Comparison of ENCODE assay signal across 11 cellular contexts in genomic region chr3:155325263-155325835, GRCh38. TPM values are rescaled to one million over a fixed set of nuclear protein-coding genes. Genes with fewer than 3 reads are reported as not detected.
DNase-seq lines count a peak whose midpoint lies in the region; ATAC-seq and TF ChIP-seq lines count a peak whose summit lies in the region.
"Had no signal": no experiment of that assay in that cellular context is flagged by ENCODE, and none has a peak within 500 bp of the region (broad histone marks: within the 10 kb centered on the region; RNA-seq: fewer than 3 reads in every experiment).

No MANE protein-coding gene starts in this region.

- H2AFZ ChIP-seq in DND-41 (ENCODE audit: low read depth, low read length) (no peak overlapping the region), KMS-11 (ENCODE audit: low read depth) (peak overlapping the region; percentile 12; the same call in 1 of the 2 replicates)

- H3K9ac ChIP-seq in DND-41 (ENCODE audit: low read depth, low read length) (no peak overlapping the region), KMS-11 (no peak overlapping the region)

- in situ Hi-C loops in astrocyte of the spinal cord (cut with HindIII; ENCODE audit: low sequenced_read_pairs) = no loop called here

- H3K4me1 ChIP-seq in DND-41 (ENCODE audit: insufficient read depth, low read length) (no peaks in the 10 kb centered on the region), KMS-11 (ENCODE audit: low read depth, poor library complexity, severe bottlenecking) (peaks cover 4% of the 10 kb centered on the region), mucosa of descending colon (ENCODE audit: low read depth) (no peaks in the 10 kb centered on the region)

- H3K4me2 ChIP-seq in DND-41 (ENCODE audit: insufficient read depth, low read length) (no peak overlapping the region), KMS-11 (no peak overlapping the region)

- no peak overlapping the region for H3K27ac ChIP-seq in DND-41 (ENCODE audit: low read length)
- no peak overlapping the region for H3K27ac ChIP-seq in KMS-11

- H3K36me3 Mint-ChIP-seq in activated naive CD4-positive, alpha-beta T cell treated with anti-CD3 and anti-CD28 coated beads, Interleukin-2, amount 50 U/mL, for 72 hours = no peaks in the 10 kb centered on the region
- H3K36me3 Mint-ChIP-seq in activated T-helper 2 cell treated with anti-CD3 and anti-CD28 coated beads, Interferon-gamma antibody, Interleukin-2, Interleukin-4, amounts not matched to agents 10 μg/mL and 5 μg/mL and 100 μg/mL, durations not matched to agents 14 hours and 24 hours and 36 hours (ENCODE audit: low read depth) = no peaks in the 10 kb centered on the region

- H3K79me2 ChIP-seq in DND-41 (ENCODE audit: insufficient read depth, low read length) = no peaks in the 10 kb centered on the region
- no peaks in the 10 kb centered on the region for H3K79me2 ChIP-seq in KMS-11 (ENCODE audit: insufficient read depth, low read depth)

- H3K27me3 ChIP-seq in DND-41 (ENCODE audit: insufficient read depth, low read length, poor library complexity) = no peaks in the 10 kb centered on the region
- no peaks in the 10 kb centered on the region for H3K27me3 ChIP-seq in KMS-11 (ENCODE audit: insufficient read depth, low read depth)

- no peaks in the 10 kb centered on the region for H3K4me1 Mint-ChIP-seq in activated T-helper 2 cell treated with anti-CD3 and anti-CD28 coated beads, Interferon-gamma antibody, Interleukin-2, Interleukin-4, amounts not matched to agents 10 μg/mL and 5 μg/mL and 100 μg/mL, durations not matched to agents 14 hours and 24 hours and 36 hours (ENCODE audit: low read depth)

- DNase-seq in DND-41 (no peak), astrocyte of the spinal cord (ENCODE audit: low read depth, low spot score) (peak; percentile 21), mucosa of descending colon (peak in 1 of 3 donors; percentile 2), NCI-H128 (lab: John Stamatoyannopoulos, UW; ENCODE audit: unreplicated experiment) (no peak), NCI-H1436 treated with DMSO at 0.1 percent for 48 hours (lab: John Stamatoyannopoulos, UW) (no peak)
- no peak for DNase-seq in activated naive CD4-positive, alpha-beta T cell treated with anti-CD3 and anti-CD28 coated beads, Interleukin-2, amount 50 U/mL, for 72 hours (ENCODE audit: low spot score in 2 of 2)
- DNase-seq in activated T-helper 2 cell treated with anti-CD3 and anti-CD28 coated beads, Interferon-gamma antibody, Interleukin-2, Interleukin-4, amounts not matched to agents 10 μg/mL and 5 μg/mL and 100 μg/mL, durations not matched to agents 14 hours and 24 hours and 36 hours (ENCODE audit: low spot score) = no peak
- DNase-seq: DMS79 treated with DMSO at 0.1 percent for 48 hours had no signal

- no peak overlapping the region for H3K4me3 Mint-ChIP-seq in activated T-helper 2 cell treated with anti-CD3 and anti-CD28 coated beads, Interferon-gamma antibody, Interleukin-2, Interleukin-4, amounts not matched to agents 10 μg/mL and 5 μg/mL and 100 μg/mL, durations not matched to agents 14 hours and 24 hours and 36 hours (ENCODE audit: low read depth)
- H3K4me3 Mint-ChIP-seq: T-helper 1 cell treated with Interleukin-12 subunit alpha and Interleukin-12 subunit beta and Interleukin-4 antibody, amounts not matched to agents 30 μg/mL and 1 μg/mL, for 36 hours had no signal

- H3K27me3 Mint-ChIP-seq in activated T-helper 2 cell treated with anti-CD3 and anti-CD28 coated beads, Interferon-gamma antibody, Interleukin-2, Interleukin-4, amounts not matched to agents 10 μg/mL and 5 μg/mL and 100 μg/mL, durations not matched to agents 14 hours and 24 hours and 36 hours (ENCODE audit: low read depth) = peaks cover 6% of the 10 kb centered on the region

- TF ChIP-seq CTCF in DND-41 (IDR thresholded peaks at IDR 0.05; ENCODE audit: borderline replicate concordance, extremely low read depth, low read length, poor library complexity, severe bottlenecking) = peak; percentile 25
- TF ChIP-seq CTCF in KMS-11 (conservative IDR thresholded peaks at IDR 0.05; ENCODE audit: low read depth, low read length) = peak; percentile 33; the same call in 1 of the 2 replicates
- peak; percentile 29 for TF ChIP-seq CTCF in astrocyte of the spinal cord (IDR thresholded peaks at IDR 0.05; ENCODE audit: low read depth, low read length)
- TF ChIP-seq CTCF in mucosa of descending colon (IDR thresholded peaks at IDR 0.05) = no peak

- H3K9me3 Mint-ChIP-seq in activated naive CD4-positive, alpha-beta T cell treated with anti-CD3 and anti-CD28 coated beads, Interleukin-2, amount 50 U/mL, for 72 hours = no peaks in the 10 kb centered on the region
- H3K9me3 Mint-ChIP-seq in activated T-helper 2 cell treated with anti-CD3 and anti-CD28 coated beads, Interferon-gamma antibody, Interleukin-2, Interleukin-4, amounts not matched to agents 10 μg/mL and 5 μg/mL and 100 μg/mL, durations not matched to agents 14 hours and 24 hours and 36 hours = no peaks in the 10 kb centered on the region
- H3K9me3 Mint-ChIP-seq: T-helper 1 cell treated with Interleukin-12 subunit alpha and Interleukin-12 subunit beta and Interleukin-4 antibody, amounts not matched to agents 30 μg/mL and 1 μg/mL, for 36 hours had no signal

- intact Hi-C loops in mucosa of descending colon (cut with DNase I, micrococcal nuclease) = loop anchor here in 1 of 2 donors (10.0 kb wide), 1 partner anchor 571 kb away; no protein-coding TSS in a partner anchor
- intact Hi-C loops in activated T-helper 2 cell treated with anti-CD3 and anti-CD28 coated beads, Interferon-gamma antibody, Interleukin-2, Interleukin-4, amounts not matched to agents 10 μg/mL and 5 μg/mL and 100 μg/mL, durations not matched to agents 14 hours and 24 hours and 36 hours (cut with micrococcal nuclease) = no loop called here

- H4K20me1 ChIP-seq in DND-41 (ENCODE audit: insufficient read depth, low read length) (no peaks in the 10 kb centered on the region), KMS-11 (ENCODE audit: insufficient read depth) (no peaks in the 10 kb centered on the region)

- H3K9me3 ChIP-seq in DND-41 (ENCODE audit: insufficient read depth, low read length, severe bottlenecking) (no peaks in the 10 kb centered on the region), mucosa of descending colon (no peaks in the 10 kb centered on the region)

- ATAC-seq in DND-41 (ENCODE audit: insufficient read depth, low read depth) (no peak), mucosa of descending colon (peak; percentile 54)
- ATAC-seq in activated naive CD4-positive, alpha-beta T cell treated with anti-CD3 and anti-CD28 coated beads, Interleukin-2, amount 50 U/mL, for 72 hours = no peak

- no peak overlapping the region for H3K27ac Mint-ChIP-seq in activated naive CD4-positive, alpha-beta T cell treated with anti-CD3 and anti-CD28 coated beads, Interleukin-2, amount 50 U/mL, for 72 hours
- H3K27ac Mint-ChIP-seq in activated T-helper 2 cell treated with anti-CD3 and anti-CD28 coated beads, Interferon-gamma antibody, Interleukin-2, Interleukin-4, amounts not matched to agents 10 μg/mL and 5 μg/mL and 100 μg/mL, durations not matched to agents 14 hours and 24 hours and 36 hours = no peak overlapping the region
- H3K27ac Mint-ChIP-seq: T-helper 1 cell treated with Interleukin-12 subunit alpha and Interleukin-12 subunit beta and Interleukin-4 antibody, amounts not matched to agents 30 μg/mL and 1 μg/mL, for 36 hours had no signal

- H3K36me3 ChIP-seq in DND-41 (ENCODE audit: insufficient read depth, low read length) (no peaks in the 10 kb centered on the region), KMS-11 (ENCODE audit: insufficient read depth) (no peaks in the 10 kb centered on the region), mucosa of descending colon (ENCODE audit: low read depth) (no peaks in the 10 kb centered on the region)

- H3K4me3 ChIP-seq in DND-41 (ENCODE audit: low read depth in 1 of 2, low read length in 2 of 2) (no peak overlapping the region), KMS-11 (IDR thresholded peaks at IDR 0.05; ENCODE audit: insufficient read depth, low read depth, low read length) (no peak overlapping the region), astrocyte of the spinal cord (ENCODE audit: low read depth, low read length) (no peak overlapping the region), mucosa of descending colon (no peak overlapping the region)

RNA-seq across cellular contexts. Expression of gene STRIT1, which starts 31.9 kb away (rescaled TPM):
- total RNA-seq in mucosa of descending colon = not detected
- total RNA-seq in activated naive CD4-positive, alpha-beta T cell treated with anti-CD3 and anti-CD28 coated beads, Interleukin-2, amount 50 U/mL, for 72 hours = not detected
- not detected in 2 replicates for total RNA-seq in activated T-helper 2 cell treated with anti-CD3 and anti-CD28 coated beads, Interferon-gamma antibody, Interleukin-2, Interleukin-4, amounts not matched to agents 10 μg/mL and 5 μg/mL and 100 μg/mL, durations not matched to agents 14 hours and 24 hours and 36 hours
- total RNA-seq: activated CD8-positive, alpha-beta memory T cell treated with anti-CD3 and anti-CD28 coated beads for 36 hours had no signal
